Comparison of ENCODE assay signal across 8 cellular contexts in genomic region chr11:64036081-64037026, GRCh38. TPM values are rescaled to one million over a fixed set of nuclear protein-coding genes. Genes with fewer than 3 reads are reported as not detected.
DNase-seq lines count a peak whose midpoint lies in the region; ATAC-seq and TF ChIP-seq lines count a peak whose summit lies in the region.

No MANE protein-coding gene starts in this region.

- H3K27ac ChIP-seq in HCT116 (ENCODE audit: low read depth, low read length) (no peak overlapping the region), prostate gland (no peak overlapping the region)

- no peaks in the 10 kb centered on the region for H3K9me2 ChIP-seq in HCT116 (ENCODE audit: insufficient read depth)

- H3K36me3 ChIP-seq in HCT116 (ENCODE audit: control insufficient read depth in 1 of 2, insufficient read depth in 2 of 2, low read length in 2 of 2) (no peaks in the 10 kb centered on the region), prostate gland (no peaks in the 10 kb centered on the region)

- RAD21 ChIA-PET in HCT116 (lab: Charles Lee; ENCODE audit: low non-redundant PET in 1 of 2, low total read pairs in 2 of 2, uncharacterized antibody in 2 of 2, unreplicated experiment in 2 of 2): no interaction called here

- 0 out of 2 replicates have a peak, but pooled peaks have one; percentile 15 for ATAC-seq in HCT116
- ATAC-seq in SK-N-SH treated with all-trans-retinoic acid at 6 μM for 48 hours: peak; percentile 80
- ATAC-seq in Right ventricle myocardium superior (ENCODE audit: poor library complexity): peak; percentile 68
- ATAC-seq in GM18868 (IDR thresholded peaks at IDR 0.05; ENCODE audit: unreplicated experiment): no peak

- H3K4me3 ChIP-seq in HCT116 (replicated peaks in 1 of 2; ENCODE audit: low read depth in 1 of 2, low read length in 2 of 2) (no peak overlapping the region), prostate gland (peak overlapping the region; percentile 31 to 40)

- H3K9ac ChIP-seq in HCT116 (ENCODE audit: low read length): no peak overlapping the region

- H3K9me3 ChIP-seq in HCT116 (ENCODE audit: control insufficient read depth in 1 of 2, insufficient read depth in 1 of 2, low read depth in 1 of 2, low read length in 2 of 2) (no peaks in the 10 kb centered on the region), prostate gland (no peaks in the 10 kb centered on the region)

- H3K27me3 ChIP-seq in HCT116 (ENCODE audit: insufficient read depth, low read length) (no peaks in the 10 kb centered on the region), prostate gland (replicated peaks; ENCODE audit: insufficient read depth) (no peaks in the 10 kb centered on the region)

- no peaks in the 10 kb centered on the region; a peak in 1 of 4 replicates for H3K4me1 ChIP-seq in HCT116 (ENCODE audit: control insufficient read depth in 1 of 2, insufficient read depth in 2 of 2, low read length in 2 of 2)
- H3K4me1 ChIP-seq in prostate gland (replicated peaks): no peaks in the 10 kb centered on the region

- H2AFZ ChIP-seq in HCT116 (ENCODE audit: low read depth, low read length, poor library complexity, severe bottlenecking): no peak overlapping the region

- TF ChIP-seq RAD21 in HCT116 (IDR thresholded peaks at IDR 0.05; ENCODE audit: low read depth): no peak

- BruUV-seq in HCT116 (replicated peaks; lab: Mats Ljungman, UMichigan): no TSS peak

- intact Hi-C loops in HCT116 (cut with micrococcal nuclease): no loop called here
- intact Hi-C loops in Right ventricle myocardium superior (cut with DNase I): no loop called here
- intact Hi-C loops in prostate gland (cut with DNase I): no loop called here

- no peaks in the 10 kb centered on the region for H4K20me1 ChIP-seq in HCT116 (ENCODE audit: insufficient read depth)

- 3% methylated on average over 80 of the region's 85 CpGs for WGBS in prostate gland

- H3K4me2 ChIP-seq in HCT116 (ENCODE audit: low read length): no peak overlapping the region

- no peaks in the 10 kb centered on the region for H3K79me2 ChIP-seq in HCT116 (ENCODE audit: insufficient read depth, low read length)

- no peak for TF ChIP-seq CTCF in HCT116 (IDR thresholded peaks at IDR 0.05 in 2 of 3, conservative IDR thresholded peaks at IDR 0.05 in 1 of 3; ENCODE audit: borderline replicate concordance in 1 of 3, insufficient read depth in 1 of 3, low read depth in 2 of 3, low read length in 2 of 3)
- TF ChIP-seq CTCF in prostate gland (IDR thresholded peaks at IDR 0.05): peak in 1 of 4 experiments; percentile 2

- no peak for DNase-seq in HCT116 (ENCODE audit: low read depth, low spot score)
- no peak for DNase-seq in Right ventricle myocardium superior
- no peak for DNase-seq in prostate gland (ENCODE audit: low spot score)
- no peak for DNase-seq in NCI-H1930 (lab: John Stamatoyannopoulos, UW)
- DNase-seq in kidney glomerular epithelial cell (lab: John Stamatoyannopoulos, UW): no peak
- DNase-seq in stimulated activated CD4-positive, alpha-beta T cell treated with anti-CD3 and anti-CD28 coated beads, Interleukin-12 subunit alpha, Interleukin-12 subunit beta, amount 100 ng/mL, for 4 hours: no peak

- POLR2A ChIA-PET in HCT116 (lab: Charles Lee): no interaction called here

- CTCF ChIA-PET in HCT116 (lab: Charles Lee): no interaction called here

- TF ChIP-seq POLR2A in HCT116 (IDR thresholded peaks at IDR 0.05; ENCODE audit: borderline replicate concordance, extremely low read depth, insufficient read depth, insufficient read length) (no peak), prostate gland (IDR thresholded peaks at IDR 0.05) (no peak)

TF ChIP-seq in HCT116, 20 proteins besides CTCF, POLR2A, EP300 and RAD21:
- TF ChIP-seq CBX3 (IDR thresholded peaks at IDR 0.05; ENCODE audit: low read depth) (no peak), ELF1 (IDR thresholded peaks at IDR 0.05; ENCODE audit: borderline replicate concordance, low read depth) (no peak), TCF7L2 (IDR thresholded peaks at IDR 0.05; ENCODE audit: borderline replicate concordance, extremely low read depth, insufficient read depth, insufficient read length) (no peak)

TF ChIP-seq in SK-N-SH treated with all-trans-retinoic acid at 6 μM for 48 hours, 23 proteins besides CTCF, POLR2A, EP300 and RAD21 (continues in another document):
- no peak for TF ChIP-seq SNAI2 (CRISPR knock-in tag; IDR thresholded peaks at IDR 0.05)
- TF ChIP-seq CREB5 (CRISPR knock-in tag; IDR thresholded peaks at IDR 0.05; ENCODE audit: low read depth): no peak
- TF ChIP-seq CSDC2 (CRISPR knock-in tag; IDR thresholded peaks at IDR 0.05): no peak
- TF ChIP-seq TOX (CRISPR knock-in tag; IDR thresholded peaks at IDR 0.05; ENCODE audit: borderline replicate concordance): no peak
- no peak for TF ChIP-seq PATZ1 (CRISPR knock-in tag; IDR thresholded peaks at IDR 0.05; ENCODE audit: borderline replicate concordance)
- no peak for TF ChIP-seq ZNF565 (CRISPR knock-in tag; conservative IDR thresholded peaks at IDR 0.05; ENCODE audit: low read depth)
- TF ChIP-seq ISL1 (CRISPR knock-in tag; IDR thresholded peaks at IDR 0.05): no peak
- no peak for TF ChIP-seq PPARA (CRISPR knock-in tag; IDR thresholded peaks at IDR 0.05; ENCODE audit: borderline replicate concordance)
- TF ChIP-seq ZFP3 (CRISPR knock-in tag; IDR thresholded peaks at IDR 0.05): no peak
- TF ChIP-seq GLIS3 (CRISPR knock-in tag; IDR thresholded peaks at IDR 0.05): no peak
- TF ChIP-seq TSHZ2 (CRISPR knock-in tag; IDR thresholded peaks at IDR 0.05): no peak
- no peak for TF ChIP-seq POU6F1 (CRISPR knock-in tag; IDR thresholded peaks at IDR 0.05; ENCODE audit: borderline replicate concordance, low read depth)

RNA-seq across cellular contexts. Expression of gene FLRT1, which starts 0.6 kb away (rescaled TPM):
- 0.15 TPM for total RNA-seq in HCT116 (2021; ENCODE audit: unreplicated experiment)
- 0.75 and 0.91 TPM in 2 replicates for polyA plus RNA-seq in HCT116 (2012)
- 0.35 TPM for total RNA-seq in Right ventricle myocardium superior
- under 1 TPM; 0.36 to 0.57 TPM for total RNA-seq in prostate gland

RNA-seq across cellular contexts. Expression of gene OTUB1, which starts 50.1 kb away (rescaled TPM):
- total RNA-seq in HCT116 (2021; ENCODE audit: unreplicated experiment) (87.0 TPM), Right ventricle myocardium superior (52.2 TPM), prostate gland (100 to 1,000 TPM in 1 of 2 donors, 10 to 100 TPM in 1; 79.6 to 118 TPM)
- 112 and 113 TPM in 2 replicates for polyA plus RNA-seq in HCT116 (2012)

Comparison
In these comparisons a context has a peak if more than half of its experiments do, and no peak if none do; other contexts are left out.
1. H3K4me3 ChIP-seq: peak in prostate gland (2 of 2); none in HCT116 (0 of 2).